ENCODE assay signal across 25 cellular contexts in the genomic region with DNA sequence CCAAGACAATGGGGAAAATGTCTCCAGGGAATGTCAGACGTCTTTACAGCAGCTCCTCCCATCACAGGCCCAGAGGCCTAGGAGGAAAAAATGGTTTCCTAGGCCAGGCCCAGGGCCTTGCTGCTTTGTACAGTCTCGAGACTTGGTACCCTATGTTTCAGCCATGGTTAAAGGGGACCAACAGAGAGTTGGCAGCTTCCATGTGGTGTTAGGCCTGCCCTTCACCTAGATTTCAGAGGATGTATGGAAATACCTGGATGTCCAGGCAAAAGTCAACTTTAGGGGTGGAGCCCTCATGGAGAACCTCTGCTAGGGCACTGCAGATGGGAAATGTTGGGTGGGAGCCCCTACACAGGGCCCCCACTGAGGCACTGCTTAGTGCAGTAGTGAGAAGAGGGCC. TPM values are rescaled to one million over a fixed set of nuclear protein-coding genes. Genes with fewer than 3 reads are reported as not detected.
"Had no signal": no experiment of that assay in that cellular context is flagged by ENCODE, and none has a peak within 500 bp of the region (broad histone marks: within the 10 kb centered on the region; RNA-seq: fewer than 3 reads in every experiment).

No MANE protein-coding gene starts in this region.

- ATAC-seq: left ventricle myocardium superior; lower lobe of right lung; natural killer cell; psoas muscle; right cardiac atrium; stimulated activated naive B cell treated with anti-CD40 and anti-IgM and Interleukin-4, amounts not matched to agents 10 μg/mL and 1 μg/mL and 100 μg/mL, for 72 hours had no signal

- H3K36me3 ChIP-seq: lower lobe of right lung, ovary, thoracic aorta, upper lobe of left lung had no signal

- H3K27ac Mint-ChIP-seq: natural killer cell; stimulated activated naive B cell treated with anti-CD40 and anti-IgM and Interleukin-4, amounts not matched to agents 10 μg/mL and 1 μg/mL and 100 μg/mL, for 72 hours; stimulated activated naive CD8-positive, alpha-beta T cell treated with anti-CD3 and anti-CD28 coated beads, Interleukin-15, Interleukin-2, amounts not matched to agents 100 ng/mL and 50 ng/mL, for 24 hours had no signal

- H3K27ac ChIP-seq: coronary artery, lower lobe of right lung, ovary, psoas muscle, skin epidermis, spleen, thoracic aorta, tibial nerve, upper lobe of left lung had no signal

- FAIRE-seq: endometrium, frontal cortex, keratinocyte, urothelium cell line had no signal

- H3K4me3 Mint-ChIP-seq: natural killer cell; stimulated activated naive B cell treated with anti-CD40 and anti-IgM and Interleukin-4, amounts not matched to agents 10 μg/mL and 1 μg/mL and 100 μg/mL, for 72 hours; stimulated activated naive CD8-positive, alpha-beta T cell treated with anti-CD3 and anti-CD28 coated beads, Interleukin-15, Interleukin-2, amounts not matched to agents 100 ng/mL and 50 ng/mL, for 24 hours had no signal

- H3K4me1 Mint-ChIP-seq: natural killer cell had no signal

- H3K27me3 ChIP-seq: ovary, spleen, tibial nerve, upper lobe of left lung had no signal

- H3K4me3 ChIP-seq: coronary artery, lower lobe of right lung, ovary, psoas muscle, skin epidermis, spleen, thoracic aorta, tibial nerve, upper lobe of left lung had no signal

- DNase-seq: dermis blood vessel endothelial cell; effector memory CD4-positive, alpha-beta T cell; head of caudate nucleus; left ventricle myocardium superior; lower lobe of right lung; natural killer cell; occipital lobe; ovary; posterior cingulate gyrus; psoas muscle; right cardiac atrium; spleen; stimulated activated CD4-positive, alpha-beta T cell treated with anti-CD3 and anti-CD28 coated beads, Interleukin-4, amount 100 ng/mL, for 4 hours; stimulated activated naive B cell treated with anti-CD40 and anti-IgM and Interleukin-4, amounts not matched to agents 10 μg/mL and 1 μg/mL and 100 μg/mL, for 72 hours; upper lobe of left lung had no signal

- H3K4me1 ChIP-seq: lower lobe of right lung, psoas muscle, spleen, tibial nerve, upper lobe of left lung had no signal

RNA-seq across cellular contexts. Expression of gene ABCG2, which starts 38.5 kb away (rescaled TPM):
- polyA plus RNA-seq: neural cell had no signal
